In genomic region chr12:57128519-57129247, GRCh38 we compare ENCODE assay signal across 2 cellular contexts.
TF ChIP-seq lines count a peak whose summit lies in the region.

No MANE protein-coding gene starts in this region.

TF ChIP-seq in GM12878, 131 proteins besides CTCF, POLR2A, EP300 and RAD21:
- TF ChIP-seq, protein P1, sequence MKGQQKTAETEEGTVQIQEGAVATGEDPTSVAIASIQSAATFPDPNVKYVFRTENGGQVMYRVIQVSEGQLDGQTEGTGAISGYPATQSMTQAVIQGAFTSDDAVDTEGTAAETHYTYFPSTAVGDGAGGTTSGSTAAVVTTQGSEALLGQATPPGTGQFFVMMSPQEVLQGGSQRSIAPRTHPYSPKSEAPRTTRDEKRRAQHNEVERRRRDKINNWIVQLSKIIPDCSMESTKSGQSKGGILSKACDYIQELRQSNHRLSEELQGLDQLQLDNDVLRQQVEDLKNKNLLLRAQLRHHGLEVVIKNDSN (IDR thresholded peaks at IDR 0.05; ENCODE audit: borderline replicate concordance, extremely low read length, insufficient read depth, low read depth, low read length): no peak
- TF ChIP-seq, protein P2, sequence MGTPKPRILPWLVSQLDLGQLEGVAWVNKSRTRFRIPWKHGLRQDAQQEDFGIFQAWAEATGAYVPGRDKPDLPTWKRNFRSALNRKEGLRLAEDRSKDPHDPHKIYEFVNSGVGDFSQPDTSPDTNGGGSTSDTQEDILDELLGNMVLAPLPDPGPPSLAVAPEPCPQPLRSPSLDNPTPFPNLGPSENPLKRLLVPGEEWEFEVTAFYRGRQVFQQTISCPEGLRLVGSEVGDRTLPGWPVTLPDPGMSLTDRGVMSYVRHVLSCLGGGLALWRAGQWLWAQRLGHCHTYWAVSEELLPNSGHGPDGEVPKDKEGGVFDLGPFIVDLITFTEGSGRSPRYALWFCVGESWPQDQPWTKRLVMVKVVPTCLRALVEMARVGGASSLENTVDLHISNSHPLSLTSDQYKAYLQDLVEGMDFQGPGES (IDR thresholded peaks at IDR 0.05): no peak
- TF ChIP-seq SIX5 (IDR thresholded peaks at IDR 0.05; ENCODE audit: low read depth, low read length, severe bottlenecking) (no peak), EED (IDR thresholded peaks at IDR 0.05; ENCODE audit: low read depth) (no peak), STAT1 (conservative IDR thresholded peaks at IDR 0.05) (no peak), RBBP5 (conservative IDR thresholded peaks at IDR 0.05) (no peak), PAX8 (IDR thresholded peaks at IDR 0.05) (no peak), RELB (IDR thresholded peaks at IDR 0.05; ENCODE audit: low read depth) (no peak), MYB (IDR thresholded peaks at IDR 0.05; ENCODE audit: borderline replicate concordance, low read depth, low read length) (no peak), PML (IDR thresholded peaks at IDR 0.05; ENCODE audit: low read length) (no peak)

TF ChIP-seq in liver, 16 proteins besides CTCF, POLR2A, EP300 and RAD21:
- no peak for TF ChIP-seq SP1 (IDR thresholded peaks at IDR 0.05)
